In the genomic region with DNA sequence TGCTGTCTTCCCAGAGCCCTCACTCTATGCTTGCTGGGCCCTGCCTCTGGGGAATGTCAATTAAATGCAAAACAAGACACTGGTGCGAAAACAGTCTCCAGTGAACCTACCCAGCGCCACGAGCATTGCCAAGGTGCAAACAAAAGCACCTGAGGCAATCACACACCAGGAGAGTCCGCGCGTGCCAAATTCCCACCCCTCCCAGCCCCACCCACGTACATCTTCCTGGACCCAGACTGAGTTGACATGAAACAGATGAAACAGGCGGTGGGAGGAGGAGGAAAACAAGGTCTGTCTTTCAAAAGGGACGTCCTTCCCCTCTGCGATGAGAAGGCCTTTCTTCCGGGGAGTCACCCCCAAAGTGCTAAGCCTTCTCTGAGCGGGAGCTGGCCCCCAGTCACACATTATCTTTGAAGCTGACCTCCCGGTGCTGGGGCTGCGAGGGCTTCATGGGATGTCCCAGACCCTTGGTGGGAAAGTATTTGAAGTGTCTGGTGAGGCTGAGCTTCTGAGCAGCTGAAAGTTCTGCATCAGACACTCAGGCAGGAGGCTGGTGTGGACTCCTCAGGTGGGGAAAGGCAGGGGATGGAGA, we compare ENCODE assay signal across 14 cellular contexts.
DNase-seq lines count a peak whose midpoint lies in the region; ATAC-seq and TF ChIP-seq lines count a peak whose summit lies in the region.
"Had no signal": no experiment of that assay in that cellular context is flagged by ENCODE, and none has a peak within 500 bp of the region (broad histone marks: within the 10 kb centered on the region; RNA-seq: fewer than 3 reads in every experiment).

No MANE protein-coding gene starts in this region.

- no peak overlapping the region for H3K4me2 ChIP-seq in mammary epithelial cell (ENCODE audit: insufficient read depth, low read depth, low read length)

- H3K27ac ChIP-seq in mammary epithelial cell (ENCODE audit: insufficient read depth, low read depth, low read length), result no peak overlapping the region

- intact Hi-C loops in MCF 10A (cut with micrococcal nuclease), result no loop called here
- intact Hi-C loops in mammary epithelial cell (cut with micrococcal nuclease), result no loop called here

- peaks cover 8% of the 10 kb centered on the region for H3K4me1 ChIP-seq in mammary epithelial cell (ENCODE audit: insufficient read depth, low read length)

- no peaks in the 10 kb centered on the region for H3K79me2 ChIP-seq in mammary epithelial cell (ENCODE audit: insufficient read depth, low read length)

- TF ChIP-seq CTCF in MCF 10A (IDR thresholded peaks at IDR 0.05; ENCODE audit: unreplicated experiment) (no peak), mammary epithelial cell (conservative IDR thresholded peaks at IDR 0.05 in 1 of 2, IDR thresholded peaks at IDR 0.05 in 1 of 2; ENCODE audit: extremely low read depth in 1 of 2, insufficient read depth in 1 of 2, low read depth in 1 of 2, low read length in 2 of 2) (no peak), epithelial cell of esophagus (IDR thresholded peaks at IDR 0.05; ENCODE audit: insufficient read depth, low read depth, low read length, missing control alignments) (no peak), osteocyte (IDR thresholded peaks at IDR 0.05) (no peak)

- WGBS in mammary epithelial cell (ENCODE audit: low coverage, missing lambda C conversion rate), result 48% methylated on average over 7 of the region's 14 CpGs

- no peak overlapping the region for H3K27ac Mint-ChIP-seq in MCF 10A (ENCODE audit: low read depth, unreplicated experiment)
- no peak overlapping the region for H3K27ac Mint-ChIP-seq in osteocyte (ENCODE audit: unreplicated experiment)
- H3K27ac Mint-ChIP-seq: B cell; CD4-positive, alpha-beta T cell; H9 had no signal

- no TSS peak for BruUV-seq in MCF 10A (replicated peaks; lab: Mats Ljungman, UMichigan)
- BruUV-seq in mammary epithelial cell (replicated peaks; lab: Mats Ljungman, UMichigan), result no TSS peak

- ATAC-seq in left lobe of liver (no peak), GM18858 (IDR thresholded peaks at IDR 0.05; ENCODE audit: unreplicated experiment) (no peak), HG02642 (IDR thresholded peaks at IDR 0.05; ENCODE audit: poor library complexity, unreplicated experiment) (no peak)
- ATAC-seq: GM12878 had no signal

- no peaks in the 10 kb centered on the region for H3K27me3 Mint-ChIP-seq in MCF 10A (ENCODE audit: insufficient read depth, unreplicated experiment)
- peaks cover 10% of the 10 kb centered on the region for H3K27me3 Mint-ChIP-seq in osteocyte (ENCODE audit: unreplicated experiment)
- H3K27me3 Mint-ChIP-seq: CD4-positive, alpha-beta T cell had no signal

- CTCF ChIA-PET in MCF 10A (lab: Yijun Ruan, JAX), result no interaction called here
- CTCF ChIA-PET in mammary epithelial cell (lab: Charles Lee; ENCODE audit: low non-redundant PET), result no interaction called here

- H4K20me1 ChIP-seq in mammary epithelial cell (ENCODE audit: insufficient read depth, low read length), result no peaks in the 10 kb centered on the region

- no peaks in the 10 kb centered on the region for H3K9me3 Mint-ChIP-seq in MCF 10A (ENCODE audit: unreplicated experiment)
- no peaks in the 10 kb centered on the region for H3K9me3 Mint-ChIP-seq in osteocyte (ENCODE audit: unreplicated experiment)
- H3K9me3 Mint-ChIP-seq: CD4-positive, alpha-beta T cell; H9 had no signal

- POLR2A ChIA-PET in MCF 10A (lab: Yijun Ruan, JAX), result no interaction called here

- in situ Hi-C loops in mammary epithelial cell (cut with MboI; ENCODE audit: low sequenced_read_pairs in 2 of 2), result no loop called here

- no peaks in the 10 kb centered on the region for H3K27me3 ChIP-seq in mammary epithelial cell (ENCODE audit: insufficient read depth, low read length)

- dilution Hi-C loops in mammary epithelial cell (cut with HindIII; ENCODE audit: low sequenced_read_pairs), result no loop called here

- H3K36me3 ChIP-seq in mammary epithelial cell (ENCODE audit: insufficient read depth, low read length), result no peaks in the 10 kb centered on the region

- no peak overlapping the region for H2AFZ ChIP-seq in mammary epithelial cell (ENCODE audit: low read depth, low read length)

- DNase-seq in MCF 10A (ENCODE audit: unreplicated experiment), result peak; percentile 39
- DNase-seq in mammary epithelial cell, result no peak
- peak; percentile 2 for DNase-seq in epithelial cell of esophagus (ENCODE audit: low read depth)
- peak; percentile 67 for DNase-seq in osteocyte (ENCODE audit: extremely low spot score, unreplicated experiment)
- DNase-seq in left lobe of liver (ENCODE audit: low spot score), result no peak
- DNase-seq: C1 segment of cervical spinal cord; CD4-positive, alpha-beta T cell; DMS79; GOT3; H9 had no signal

- H3K4me3 ChIP-seq in mammary epithelial cell (replicated peaks in 1 of 3; ENCODE audit: insufficient read depth in 1 of 3, low read depth in 2 of 3, low read length in 3 of 3) (no peak overlapping the region), epithelial cell of esophagus (ENCODE audit: low read length) (no peak overlapping the region)
- H3K4me3 ChIP-seq: GM12878 had no signal

- H3K9me3 ChIP-seq in mammary epithelial cell (replicated peaks; ENCODE audit: insufficient read depth, low read length), result no peaks in the 10 kb centered on the region

- no peak overlapping the region for H3K4me3 Mint-ChIP-seq in MCF 10A (ENCODE audit: unreplicated experiment)
- H3K4me3 Mint-ChIP-seq in osteocyte (ENCODE audit: unreplicated experiment), result no peak overlapping the region
- H3K4me3 Mint-ChIP-seq: B cell; CD4-positive, alpha-beta T cell; H9 had no signal

- no peaks in the 10 kb centered on the region for H3K36me3 Mint-ChIP-seq in MCF 10A (ENCODE audit: insufficient read depth, unreplicated experiment)
- H3K36me3 Mint-ChIP-seq in osteocyte (ENCODE audit: unreplicated experiment), result no peaks in the 10 kb centered on the region

- no peak overlapping the region for H3K9ac ChIP-seq in mammary epithelial cell (ENCODE audit: insufficient read depth, low read length)

- H3K4me1 Mint-ChIP-seq in MCF 10A (ENCODE audit: insufficient read depth, unreplicated experiment) (peaks cover 14% of the 10 kb centered on the region), osteocyte (ENCODE audit: unreplicated experiment) (peaks cover 6% of the 10 kb centered on the region)
- H3K4me1 Mint-ChIP-seq: B cell, H9 had no signal

Comparison
In these comparisons a context has a peak if more than half of its experiments do, and no peak if none do; other contexts are left out.
1. DNase-seq: peak in MCF 10A (single experiment), epithelial cell of esophagus (single experiment) and osteocyte (single experiment); none in mammary epithelial cell (single experiment) and left lobe of liver (single experiment).